In the genomic region with DNA sequence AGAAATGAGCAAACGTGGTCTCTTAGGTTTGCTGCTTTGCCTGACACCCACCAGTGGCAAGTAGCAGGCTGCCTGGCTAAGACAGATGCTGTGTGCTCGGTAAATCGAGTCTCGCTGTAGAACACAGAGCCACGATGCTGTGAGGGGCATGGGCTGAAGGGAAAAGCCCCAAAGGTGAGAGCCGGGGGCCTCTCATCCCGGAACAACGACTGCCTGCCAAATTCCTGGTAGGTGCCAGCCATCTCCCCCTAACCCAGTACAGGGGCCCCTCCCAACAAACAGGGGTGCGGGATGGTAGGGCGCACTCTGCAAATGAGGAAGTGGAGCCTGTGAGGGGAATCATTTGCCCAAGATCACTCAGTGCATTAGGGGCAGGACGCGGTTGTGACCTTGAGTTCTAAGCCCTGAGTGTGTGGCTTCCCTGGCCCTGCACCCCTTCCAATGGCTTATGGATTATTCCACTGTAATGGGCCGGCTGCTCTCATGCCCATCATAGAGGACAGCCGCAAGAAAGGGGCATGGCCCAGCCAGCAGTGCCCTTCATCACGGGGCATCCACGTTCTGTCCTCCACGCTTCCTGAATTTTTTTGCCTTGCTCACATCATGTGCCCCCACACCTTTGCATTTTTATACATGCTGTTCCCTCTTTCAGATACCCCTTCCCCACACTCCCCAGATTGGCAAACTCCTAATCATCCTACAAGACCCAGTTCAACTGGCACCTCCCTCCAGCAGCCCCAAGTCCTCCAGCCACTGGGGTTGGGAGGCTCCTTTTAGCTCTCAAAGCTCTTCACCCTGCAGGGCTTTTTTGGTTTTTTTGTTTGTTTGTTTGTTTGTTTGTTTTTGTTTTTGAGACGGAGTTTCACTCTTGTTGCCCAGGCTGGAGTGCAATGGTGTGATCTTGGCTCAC, we compare ENCODE assay signal across 1 cellular context.
TF ChIP-seq lines count a peak whose summit lies in the region.

No MANE protein-coding gene starts in this region.

TF ChIP-seq in GM12878, 131 proteins besides CTCF, POLR2A, EP300 and RAD21:
- no peak for TF ChIP-seq ZNF24 (IDR thresholded peaks at IDR 0.05)
- TF ChIP-seq SPI1 (IDR thresholded peaks at IDR 0.05; ENCODE audit: borderline replicate concordance, insufficient read depth, low read depth, low read length) = peak; percentile 88
- TF ChIP-seq, protein P1, sequence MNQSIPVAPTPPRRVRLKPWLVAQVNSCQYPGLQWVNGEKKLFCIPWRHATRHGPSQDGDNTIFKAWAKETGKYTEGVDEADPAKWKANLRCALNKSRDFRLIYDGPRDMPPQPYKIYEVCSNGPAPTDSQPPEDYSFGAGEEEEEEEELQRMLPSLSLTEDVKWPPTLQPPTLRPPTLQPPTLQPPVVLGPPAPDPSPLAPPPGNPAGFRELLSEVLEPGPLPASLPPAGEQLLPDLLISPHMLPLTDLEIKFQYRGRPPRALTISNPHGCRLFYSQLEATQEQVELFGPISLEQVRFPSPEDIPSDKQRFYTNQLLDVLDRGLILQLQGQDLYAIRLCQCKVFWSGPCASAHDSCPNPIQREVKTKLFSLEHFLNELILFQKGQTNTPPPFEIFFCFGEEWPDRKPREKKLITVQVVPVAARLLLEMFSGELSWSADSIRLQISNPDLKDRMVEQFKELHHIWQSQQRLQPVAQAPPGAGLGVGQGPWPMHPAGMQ (IDR thresholded peaks at IDR 0.05; ENCODE audit: borderline replicate concordance) = no peak
- TF ChIP-seq, protein P2, sequence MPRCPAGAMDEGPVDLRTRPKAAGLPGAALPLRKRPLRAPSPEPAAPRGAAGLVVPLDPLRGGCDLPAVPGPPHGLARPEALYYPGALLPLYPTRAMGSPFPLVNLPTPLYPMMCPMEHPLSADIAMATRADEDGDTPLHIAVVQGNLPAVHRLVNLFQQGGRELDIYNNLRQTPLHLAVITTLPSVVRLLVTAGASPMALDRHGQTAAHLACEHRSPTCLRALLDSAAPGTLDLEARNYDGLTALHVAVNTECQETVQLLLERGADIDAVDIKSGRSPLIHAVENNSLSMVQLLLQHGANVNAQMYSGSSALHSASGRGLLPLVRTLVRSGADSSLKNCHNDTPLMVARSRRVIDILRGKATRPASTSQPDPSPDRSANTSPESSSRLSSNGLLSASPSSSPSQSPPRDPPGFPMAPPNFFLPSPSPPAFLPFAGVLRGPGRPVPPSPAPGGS (IDR thresholded peaks at IDR 0.05; ENCODE audit: borderline replicate concordance, insufficient read depth, low read depth, low read length, poor library complexity, severe bottlenecking) = no peak
- TF ChIP-seq, protein P3, sequence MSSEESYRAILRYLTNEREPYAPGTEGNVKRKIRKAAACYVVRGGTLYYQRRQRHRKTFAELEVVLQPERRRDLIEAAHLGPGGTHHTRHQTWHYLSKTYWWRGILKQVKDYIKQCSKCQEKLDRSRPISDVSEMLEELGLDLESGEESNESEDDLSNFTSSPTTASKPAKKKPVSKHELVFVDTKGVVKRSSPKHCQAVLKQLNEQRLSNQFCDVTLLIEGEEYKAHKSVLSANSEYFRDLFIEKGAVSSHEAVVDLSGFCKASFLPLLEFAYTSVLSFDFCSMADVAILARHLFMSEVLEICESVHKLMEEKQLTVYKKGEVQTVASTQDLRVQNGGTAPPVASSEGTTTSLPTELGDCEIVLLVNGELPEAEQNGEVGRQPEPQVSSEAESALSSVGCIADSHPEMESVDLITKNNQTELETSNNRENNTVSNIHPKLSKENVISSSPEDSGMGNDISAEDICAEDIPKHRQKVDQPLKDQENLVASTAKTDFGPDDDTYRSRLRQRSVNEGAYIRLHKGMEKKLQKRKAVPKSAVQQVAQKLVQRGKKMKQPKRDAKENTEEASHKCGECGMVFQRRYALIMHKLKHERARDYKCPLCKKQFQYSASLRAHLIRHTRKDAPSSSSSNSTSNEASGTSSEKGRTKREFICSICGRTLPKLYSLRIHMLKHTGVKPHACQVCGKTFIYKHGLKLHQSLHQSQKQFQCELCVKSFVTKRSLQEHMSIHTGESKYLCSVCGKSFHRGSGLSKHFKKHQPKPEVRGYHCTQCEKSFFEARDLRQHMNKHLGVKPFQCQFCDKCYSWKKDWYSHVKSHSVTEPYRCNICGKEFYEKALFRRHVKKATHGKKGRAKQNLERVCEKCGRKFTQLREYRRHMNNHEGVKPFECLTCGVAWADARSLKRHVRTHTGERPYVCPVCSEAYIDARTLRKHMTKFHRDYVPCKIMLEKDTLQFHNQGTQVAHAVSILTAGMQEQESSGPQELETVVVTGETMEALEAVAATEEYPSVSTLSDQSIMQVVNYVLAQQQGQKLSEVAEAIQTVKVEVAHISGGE (CRISPR knock-in tag; IDR thresholded peaks at IDR 0.05) = no peak
- TF ChIP-seq, protein P4, sequence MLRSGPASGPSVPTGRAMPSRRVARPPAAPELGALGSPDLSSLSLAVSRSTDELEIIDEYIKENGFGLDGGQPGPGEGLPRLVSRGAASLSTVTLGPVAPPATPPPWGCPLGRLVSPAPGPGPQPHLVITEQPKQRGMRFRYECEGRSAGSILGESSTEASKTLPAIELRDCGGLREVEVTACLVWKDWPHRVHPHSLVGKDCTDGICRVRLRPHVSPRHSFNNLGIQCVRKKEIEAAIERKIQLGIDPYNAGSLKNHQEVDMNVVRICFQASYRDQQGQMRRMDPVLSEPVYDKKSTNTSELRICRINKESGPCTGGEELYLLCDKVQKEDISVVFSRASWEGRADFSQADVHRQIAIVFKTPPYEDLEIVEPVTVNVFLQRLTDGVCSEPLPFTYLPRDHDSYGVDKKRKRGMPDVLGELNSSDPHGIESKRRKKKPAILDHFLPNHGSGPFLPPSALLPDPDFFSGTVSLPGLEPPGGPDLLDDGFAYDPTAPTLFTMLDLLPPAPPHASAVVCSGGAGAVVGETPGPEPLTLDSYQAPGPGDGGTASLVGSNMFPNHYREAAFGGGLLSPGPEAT (IDR thresholded peaks at IDR 0.05; ENCODE audit: low read depth) = no peak
- TF ChIP-seq MTA3 (IDR thresholded peaks at IDR 0.05; ENCODE audit: borderline replicate concordance, low read length) = no peak
- peak; percentile 38 for TF ChIP-seq IKZF1 (conservative IDR thresholded peaks at IDR 0.05)
- no peak for TF ChIP-seq SMARCA5 (IDR thresholded peaks at IDR 0.05)
- TF ChIP-seq NR2F1 (conservative IDR thresholded peaks at IDR 0.05) = peak; percentile 72
- 0 out of 2 replicates have a peak, but pooled peaks have one; percentile 29 for TF ChIP-seq LARP7 (IDR thresholded peaks at IDR 0.05)
- TF ChIP-seq, protein P5, sequence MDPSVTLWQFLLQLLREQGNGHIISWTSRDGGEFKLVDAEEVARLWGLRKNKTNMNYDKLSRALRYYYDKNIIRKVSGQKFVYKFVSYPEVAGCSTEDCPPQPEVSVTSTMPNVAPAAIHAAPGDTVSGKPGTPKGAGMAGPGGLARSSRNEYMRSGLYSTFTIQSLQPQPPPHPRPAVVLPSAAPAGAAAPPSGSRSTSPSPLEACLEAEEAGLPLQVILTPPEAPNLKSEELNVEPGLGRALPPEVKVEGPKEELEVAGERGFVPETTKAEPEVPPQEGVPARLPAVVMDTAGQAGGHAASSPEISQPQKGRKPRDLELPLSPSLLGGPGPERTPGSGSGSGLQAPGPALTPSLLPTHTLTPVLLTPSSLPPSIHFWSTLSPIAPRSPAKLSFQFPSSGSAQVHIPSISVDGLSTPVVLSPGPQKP (IDR thresholded peaks at IDR 0.05; ENCODE audit: low read depth, low read length) = no peak
- no peak for TF ChIP-seq RUNX3 (IDR thresholded peaks at IDR 0.05; ENCODE audit: low read length)
- TF ChIP-seq, protein P6, sequence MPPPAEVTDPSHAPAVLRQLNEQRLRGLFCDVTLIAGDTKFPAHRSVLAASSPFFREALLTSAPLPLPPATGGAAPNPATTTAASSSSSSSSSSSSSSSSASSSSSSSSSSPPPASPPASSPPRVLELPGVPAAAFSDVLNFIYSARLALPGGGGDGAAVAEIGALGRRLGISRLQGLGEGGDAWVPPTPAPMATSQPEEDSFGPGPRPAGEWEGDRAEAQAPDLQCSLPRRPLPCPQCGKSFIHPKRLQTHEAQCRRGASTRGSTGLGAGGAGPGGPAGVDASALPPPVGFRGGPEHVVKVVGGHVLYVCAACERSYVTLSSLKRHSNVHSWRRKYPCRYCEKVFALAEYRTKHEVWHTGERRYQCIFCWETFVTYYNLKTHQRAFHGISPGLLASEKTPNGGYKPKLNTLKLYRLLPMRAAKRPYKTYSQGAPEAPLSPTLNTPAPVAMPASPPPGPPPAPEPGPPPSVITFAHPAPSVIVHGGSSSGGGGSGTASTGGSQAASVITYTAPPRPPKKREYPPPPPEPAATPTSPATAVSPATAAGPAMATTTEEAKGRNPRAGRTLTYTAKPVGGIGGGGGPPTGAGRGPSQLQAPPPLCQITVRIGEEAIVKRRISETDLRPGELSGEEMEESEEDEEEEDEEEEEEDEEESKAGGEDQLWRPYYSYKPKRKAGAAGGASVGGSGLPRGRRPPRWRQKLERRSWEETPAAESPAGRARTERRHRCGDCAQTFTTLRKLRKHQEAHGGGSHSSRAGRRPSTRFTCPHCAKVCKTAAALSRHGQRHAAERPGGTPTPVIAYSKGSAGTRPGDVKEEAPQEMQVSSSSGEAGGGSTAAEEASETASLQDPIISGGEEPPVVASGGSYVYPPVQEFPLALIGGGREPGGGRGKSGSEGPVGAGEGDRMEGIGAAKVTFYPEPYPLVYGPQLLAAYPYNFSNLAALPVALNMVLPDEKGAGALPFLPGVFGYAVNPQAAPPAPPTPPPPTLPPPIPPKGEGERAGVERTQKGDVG (CRISPR knock-in tag; IDR thresholded peaks at IDR 0.05) = no peak
- no peak for TF ChIP-seq WRNIP1 (IDR thresholded peaks at IDR 0.05; ENCODE audit: borderline replicate concordance, low read depth, low read length)
- TF ChIP-seq, protein P7, sequence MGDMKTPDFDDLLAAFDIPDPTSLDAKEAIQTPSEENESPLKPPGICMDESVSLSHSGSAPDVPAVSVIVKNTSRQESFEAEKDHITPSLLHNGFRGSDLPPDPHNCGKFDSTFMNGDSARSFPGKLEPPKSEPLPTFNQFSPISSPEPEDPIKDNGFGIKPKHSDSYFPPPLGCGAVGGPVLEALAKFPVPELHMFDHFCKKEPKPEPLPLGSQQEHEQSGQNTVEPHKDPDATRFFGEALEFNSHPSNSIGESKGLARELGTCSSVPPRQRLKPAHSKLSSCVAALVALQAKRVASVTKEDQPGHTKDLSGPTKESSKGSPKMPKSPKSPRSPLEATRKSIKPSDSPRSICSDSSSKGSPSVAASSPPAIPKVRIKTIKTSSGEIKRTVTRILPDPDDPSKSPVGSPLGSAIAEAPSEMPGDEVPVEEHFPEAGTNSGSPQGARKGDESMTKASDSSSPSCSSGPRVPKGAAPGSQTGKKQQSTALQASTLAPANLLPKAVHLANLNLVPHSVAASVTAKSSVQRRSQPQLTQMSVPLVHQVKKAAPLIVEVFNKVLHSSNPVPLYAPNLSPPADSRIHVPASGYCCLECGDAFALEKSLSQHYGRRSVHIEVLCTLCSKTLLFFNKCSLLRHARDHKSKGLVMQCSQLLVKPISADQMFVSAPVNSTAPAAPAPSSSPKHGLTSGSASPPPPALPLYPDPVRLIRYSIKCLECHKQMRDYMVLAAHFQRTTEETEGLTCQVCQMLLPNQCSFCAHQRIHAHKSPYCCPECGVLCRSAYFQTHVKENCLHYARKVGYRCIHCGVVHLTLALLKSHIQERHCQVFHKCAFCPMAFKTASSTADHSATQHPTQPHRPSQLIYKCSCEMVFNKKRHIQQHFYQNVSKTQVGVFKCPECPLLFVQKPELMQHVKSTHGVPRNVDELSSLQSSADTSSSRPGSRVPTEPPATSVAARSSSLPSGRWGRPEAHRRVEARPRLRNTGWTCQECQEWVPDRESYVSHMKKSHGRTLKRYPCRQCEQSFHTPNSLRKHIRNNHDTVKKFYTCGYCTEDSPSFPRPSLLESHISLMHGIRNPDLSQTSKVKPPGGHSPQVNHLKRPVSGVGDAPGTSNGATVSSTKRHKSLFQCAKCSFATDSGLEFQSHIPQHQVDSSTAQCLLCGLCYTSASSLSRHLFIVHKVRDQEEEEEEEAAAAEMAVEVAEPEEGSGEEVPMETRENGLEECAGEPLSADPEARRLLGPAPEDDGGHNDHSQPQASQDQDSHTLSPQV (IDR thresholded peaks at IDR 0.05) = no peak
- 0 out of 2 replicates have a peak, but pooled peaks have one; percentile 15 for TF ChIP-seq MTA2 (IDR thresholded peaks at IDR 0.05; ENCODE audit: low read depth)
- TF ChIP-seq, protein P8, sequence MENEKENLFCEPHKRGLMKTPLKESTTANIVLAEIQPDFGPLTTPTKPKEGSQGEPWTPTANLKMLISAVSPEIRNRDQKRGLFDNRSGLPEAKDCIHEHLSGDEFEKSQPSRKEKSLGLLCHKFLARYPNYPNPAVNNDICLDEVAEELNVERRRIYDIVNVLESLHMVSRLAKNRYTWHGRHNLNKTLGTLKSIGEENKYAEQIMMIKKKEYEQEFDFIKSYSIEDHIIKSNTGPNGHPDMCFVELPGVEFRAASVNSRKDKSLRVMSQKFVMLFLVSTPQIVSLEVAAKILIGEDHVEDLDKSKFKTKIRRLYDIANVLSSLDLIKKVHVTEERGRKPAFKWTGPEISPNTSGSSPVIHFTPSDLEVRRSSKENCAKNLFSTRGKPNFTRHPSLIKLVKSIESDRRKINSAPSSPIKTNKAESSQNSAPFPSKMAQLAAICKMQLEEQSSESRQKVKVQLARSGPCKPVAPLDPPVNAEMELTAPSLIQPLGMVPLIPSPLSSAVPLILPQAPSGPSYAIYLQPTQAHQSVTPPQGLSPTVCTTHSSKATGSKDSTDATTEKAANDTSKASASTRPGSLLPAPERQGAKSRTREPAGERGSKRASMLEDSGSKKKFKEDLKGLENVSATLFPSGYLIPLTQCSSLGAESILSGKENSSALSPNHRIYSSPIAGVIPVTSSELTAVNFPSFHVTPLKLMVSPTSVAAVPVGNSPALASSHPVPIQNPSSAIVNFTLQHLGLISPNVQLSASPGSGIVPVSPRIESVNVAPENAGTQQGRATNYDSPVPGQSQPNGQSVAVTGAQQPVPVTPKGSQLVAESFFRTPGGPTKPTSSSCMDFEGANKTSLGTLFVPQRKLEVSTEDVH (IDR thresholded peaks at IDR 0.05; ENCODE audit: low read depth, partially characterized antibody) = no peak
- peak; percentile 57; the same call in 1 of the 2 replicates for TF ChIP-seq DPF2 (IDR thresholded peaks at IDR 0.05)
- TF ChIP-seq, protein P9, sequence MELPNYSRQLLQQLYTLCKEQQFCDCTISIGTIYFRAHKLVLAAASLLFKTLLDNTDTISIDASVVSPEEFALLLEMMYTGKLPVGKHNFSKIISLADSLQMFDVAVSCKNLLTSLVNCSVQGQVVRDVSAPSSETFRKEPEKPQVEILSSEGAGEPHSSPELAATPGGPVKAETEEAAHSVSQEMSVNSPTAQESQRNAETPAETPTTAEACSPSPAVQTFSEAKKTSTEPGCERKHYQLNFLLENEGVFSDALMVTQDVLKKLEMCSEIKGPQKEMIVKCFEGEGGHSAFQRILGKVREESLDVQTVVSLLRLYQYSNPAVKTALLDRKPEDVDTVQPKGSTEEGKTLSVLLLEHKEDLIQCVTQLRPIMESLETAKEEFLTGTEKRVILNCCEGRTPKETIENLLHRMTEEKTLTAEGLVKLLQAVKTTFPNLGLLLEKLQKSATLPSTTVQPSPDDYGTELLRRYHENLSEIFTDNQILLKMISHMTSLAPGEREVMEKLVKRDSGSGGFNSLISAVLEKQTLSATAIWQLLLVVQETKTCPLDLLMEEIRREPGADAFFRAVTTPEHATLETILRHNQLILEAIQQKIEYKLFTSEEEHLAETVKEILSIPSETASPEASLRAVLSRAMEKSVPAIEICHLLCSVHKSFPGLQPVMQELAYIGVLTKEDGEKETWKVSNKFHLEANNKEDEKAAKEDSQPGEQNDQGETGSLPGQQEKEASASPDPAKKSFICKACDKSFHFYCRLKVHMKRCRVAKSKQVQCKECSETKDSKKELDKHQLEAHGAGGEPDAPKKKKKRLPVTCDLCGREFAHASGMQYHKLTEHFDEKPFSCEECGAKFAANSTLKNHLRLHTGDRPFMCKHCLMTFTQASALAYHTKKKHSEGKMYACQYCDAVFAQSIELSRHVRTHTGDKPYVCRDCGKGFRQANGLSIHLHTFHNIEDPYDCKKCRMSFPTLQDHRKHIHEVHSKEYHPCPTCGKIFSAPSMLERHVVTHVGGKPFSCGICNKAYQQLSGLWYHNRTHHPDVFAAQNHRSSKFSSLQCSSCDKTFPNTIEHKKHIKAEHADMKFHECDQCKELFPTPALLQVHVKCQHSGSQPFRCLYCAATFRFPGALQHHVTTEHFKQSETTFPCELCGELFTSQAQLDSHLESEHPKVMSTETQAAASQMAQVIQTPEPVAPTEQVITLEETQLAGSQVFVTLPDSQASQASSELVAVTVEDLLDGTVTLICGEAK (IDR thresholded peaks at IDR 0.05; ENCODE audit: borderline replicate concordance) = no peak
TF ChIP-seq in GM12878: peak in this region for 6.
